22 cellular contexts compared by ENCODE assay signal in the genomic region with DNA sequence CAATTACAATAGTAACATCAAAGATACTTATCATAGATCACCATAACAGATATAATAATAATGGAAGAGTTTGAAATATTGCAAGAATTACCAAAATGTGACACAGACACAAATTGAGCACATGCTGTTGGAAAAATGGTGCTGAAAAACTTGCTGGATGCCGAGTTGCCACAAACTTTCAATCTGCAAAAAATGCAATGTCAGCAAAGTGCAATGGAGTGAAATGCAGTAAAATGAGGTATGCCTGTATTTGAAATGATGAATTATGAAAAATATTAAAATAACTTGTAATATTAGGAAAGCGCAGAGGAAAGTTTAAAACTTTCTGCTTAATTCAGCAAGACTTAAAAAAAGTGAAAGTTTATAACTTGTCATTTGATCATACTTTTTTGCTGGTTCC.
"Had no signal": no experiment of that assay in that cellular context is flagged by ENCODE, and none has a peak within 500 bp of the region (broad histone marks: within the 10 kb centered on the region; RNA-seq: fewer than 3 reads in every experiment).

No MANE protein-coding gene starts in this region.

- H3K27me3 Mint-ChIP-seq: natural killer cell treated with Interleukin-12 subunit alpha and Interleukin-12 subunit beta and Interleukin-15 and Interleukin-18, amount 100 ng/mL, for 72 hours; type B pancreatic cell had no signal

- H3K27ac Mint-ChIP-seq: stimulated activated effector memory CD8-positive, alpha-beta T cell treated with anti-CD3 and anti-CD28 coated beads, Interleukin-12 subunit alpha, Interleukin-12 subunit beta, amount 100 ng/mL, for 72 hours; type B pancreatic cell had no signal

- H3K27ac ChIP-seq: esophagus muscularis mucosa, foreskin keratinocyte, heart right ventricle, left ventricle myocardium inferior, lower lobe of right lung, prostate gland, right atrium auricular region, sigmoid colon, testis, tibial artery had no signal

- H3K9me3 ChIP-seq: esophagus muscularis mucosa, heart right ventricle, left ventricle myocardium inferior, lower lobe of right lung, prostate gland, right atrium auricular region, sigmoid colon, testis, tibial artery had no signal

- H3K4me3 ChIP-seq: esophagus muscularis mucosa, heart right ventricle, left ventricle myocardium inferior, lower lobe of right lung, prostate gland, right atrium auricular region, sigmoid colon, testis, tibial artery had no signal

- DNase-seq: effector CD8-positive, alpha-beta T cell; foreskin keratinocyte; glutamatergic neuron; heart right ventricle; hippocampal formation; left cardiac atrium; left ventricle myocardium inferior; lower lobe of right lung; sigmoid colon; stimulated activated CD4-positive, alpha-beta T cell treated with anti-CD3 and anti-CD28 coated beads, Interleukin-2, amount 100 ng/mL, for 24 hours; stimulated activated CD4-positive, alpha-beta T cell treated with anti-CD3 and anti-CD28 coated beads, Interleukin-4, amount 100 ng/mL, for 24 hours; stimulated activated naive CD8-positive, alpha-beta T cell treated with anti-CD3 and anti-CD28 coated beads, Interleukin-15, Interleukin-2, amounts not matched to agents 100 U/mL and 50 U/mL, for 24 hours; substantia nigra; testis; tibial artery had no signal

- ATAC-seq: foreskin keratinocyte; heart right ventricle; left cardiac atrium; lower lobe of right lung; natural killer cell treated with Interleukin-12 subunit alpha and Interleukin-12 subunit beta and Interleukin-15 and Interleukin-18, amount 100 ng/mL, for 72 hours; stimulated activated effector memory CD8-positive, alpha-beta T cell treated with anti-CD3 and anti-CD28 coated beads, Interleukin-12 subunit alpha, Interleukin-12 subunit beta, amount 100 ng/mL, for 72 hours; stimulated activated naive CD8-positive, alpha-beta T cell treated with anti-CD3 and anti-CD28 coated beads, Interleukin-15, Interleukin-2, amounts not matched to agents 100 U/mL and 50 U/mL, for 24 hours had no signal

- H3K4me1 Mint-ChIP-seq: neural crest cell; stimulated activated effector memory CD8-positive, alpha-beta T cell treated with anti-CD3 and anti-CD28 coated beads, Interleukin-12 subunit alpha, Interleukin-12 subunit beta, amount 100 ng/mL, for 72 hours had no signal

- H3K36me3 ChIP-seq: prostate gland had no signal

- H3K4me1 ChIP-seq: esophagus muscularis mucosa, foreskin keratinocyte, heart right ventricle, left ventricle myocardium inferior, lower lobe of right lung, prostate gland, right atrium auricular region, sigmoid colon, testis, tibial artery had no signal

- H3K4me3 Mint-ChIP-seq: natural killer cell treated with Interleukin-12 subunit alpha and Interleukin-12 subunit beta and Interleukin-15 and Interleukin-18, amount 100 ng/mL, for 72 hours; neural crest cell; stimulated activated effector memory CD8-positive, alpha-beta T cell treated with anti-CD3 and anti-CD28 coated beads, Interleukin-12 subunit alpha, Interleukin-12 subunit beta, amount 100 ng/mL, for 72 hours; type B pancreatic cell had no signal

- H3K27me3 ChIP-seq: esophagus muscularis mucosa, foreskin keratinocyte, heart right ventricle, right atrium auricular region, sigmoid colon, testis, tibial artery had no signal

- H3K9me3 Mint-ChIP-seq: natural killer cell treated with Interleukin-12 subunit alpha and Interleukin-12 subunit beta and Interleukin-15 and Interleukin-18, amount 100 ng/mL, for 72 hours; stimulated activated effector memory CD8-positive, alpha-beta T cell treated with anti-CD3 and anti-CD28 coated beads, Interleukin-12 subunit alpha, Interleukin-12 subunit beta, amount 100 ng/mL, for 72 hours; type B pancreatic cell had no signal
